Comparison of ENCODE assay signal across 7 cellular contexts in genomic region chr1:182299054-182299727, GRCh38.
DNase-seq lines count a peak whose midpoint lies in the region; ATAC-seq and TF ChIP-seq lines count a peak whose summit lies in the region.
"Not testable (repeated sequence)": the region's sequence is repeated elsewhere in the genome, so short reads cannot be mapped to it uniquely, and the experiment has no call there.

No MANE protein-coding gene starts in this region.

- H3K27ac Mint-ChIP-seq in CD8-positive, alpha-beta memory T cell, result peak overlapping the region in 3 of 8 donors; percentile 52 to 80 (median 55)
- H3K27ac Mint-ChIP-seq in activated CD4-positive, alpha-beta T cell treated with anti-CD3 and anti-CD28 coated beads for 36 hours, result peak overlapping the region; percentile 16
- H3K27ac Mint-ChIP-seq in activated T-cell treated with anti-CD3 and anti-CD28 coated beads, Interleukin-2, amount 50 U/mL, for 72 hours, result peak overlapping the region; percentile 85
- peak overlapping the region; percentile 68 for H3K27ac Mint-ChIP-seq in stimulated activated naive CD8-positive, alpha-beta T cell treated with anti-CD3 and anti-CD28 coated beads, Interleukin-15, Interleukin-2, amounts not matched to agents 100 ng/mL and 50 ng/mL, for 24 hours

- not testable (repeated sequence) for H3K4me3 ChIP-seq in CD8-positive, alpha-beta memory T cell (ENCODE audit: low read length); left ventricle myocardium inferior

- H3K27me3 Mint-ChIP-seq in CD8-positive, alpha-beta memory T cell; activated CD4-positive, alpha-beta T cell treated with anti-CD3 and anti-CD28 coated beads for 36 hours; activated T-cell treated with anti-CD3 and anti-CD28 coated beads, Interleukin-2, amount 50 U/mL, for 72 hours (ENCODE audit: low read depth); stimulated activated naive CD8-positive, alpha-beta T cell treated with anti-CD3 and anti-CD28 coated beads, Interleukin-15, Interleukin-2, amounts not matched to agents 100 ng/mL and 50 ng/mL, for 24 hours: not testable (repeated sequence)

- peak overlapping the region; percentile 78 for H3K27ac ChIP-seq in CD8-positive, alpha-beta memory T cell (ENCODE audit: low read depth, low read length)
- H3K27ac ChIP-seq in KOPT-K1 (ENCODE audit: low read depth, low read length, poor library complexity, severe bottlenecking) (peak overlapping the region; percentile 91), caudate nucleus (ENCODE audit: low read depth, low read length) (peak overlapping the region; percentile 72), left ventricle myocardium inferior (replicated peaks) (peak overlapping the region; percentile 77)

- CTCF ChIA-PET in CD8-positive, alpha-beta memory T cell (lab: Charles Lee), result not testable (repeated sequence)
- CTCF ChIA-PET in activated CD4-positive, alpha-beta T cell treated with anti-CD3 and anti-CD28 coated beads for 36 hours (lab: Charles Lee), result interaction anchor here (1.1 to 1.6 kb wide), 2 partner anchors 98 to 156 kb away, joined by 5 to 6 read pairs; no protein-coding TSS in a partner anchor

- DNase-seq in CD8-positive, alpha-beta memory T cell; activated CD4-positive, alpha-beta T cell treated with anti-CD3 and anti-CD28 coated beads for 36 hours; activated T-cell treated with anti-CD3 and anti-CD28 coated beads, Interleukin-2, amount 50 U/mL, for 72 hours; caudate nucleus (lab: John Stamatoyannopoulos, UW); left ventricle myocardium inferior: not testable (repeated sequence)

- H3K4me3 Mint-ChIP-seq in CD8-positive, alpha-beta memory T cell; activated CD4-positive, alpha-beta T cell treated with anti-CD3 and anti-CD28 coated beads for 36 hours; stimulated activated naive CD8-positive, alpha-beta T cell treated with anti-CD3 and anti-CD28 coated beads, Interleukin-15, Interleukin-2, amounts not matched to agents 100 ng/mL and 50 ng/mL, for 24 hours: not testable (repeated sequence)
- peak overlapping the region; percentile 16 to 36 for H3K4me3 Mint-ChIP-seq in activated T-cell treated with anti-CD3 and anti-CD28 coated beads, Interleukin-2, amount 50 U/mL, for 72 hours

- not testable (repeated sequence) for H3K9me3 ChIP-seq in CD8-positive, alpha-beta memory T cell (ENCODE audit: low read length); KOPT-K1 (ENCODE audit: insufficient read depth, low read length, poor library complexity, severe bottlenecking); left ventricle myocardium inferior (replicated peaks)

- ATAC-seq in activated CD4-positive, alpha-beta T cell treated with anti-CD3 and anti-CD28 coated beads for 36 hours; activated T-cell treated with anti-CD3 and anti-CD28 coated beads, Interleukin-2, amount 50 U/mL, for 72 hours (replicated peaks in 1 of 2): not testable (repeated sequence)

- H3K9me3 Mint-ChIP-seq in CD8-positive, alpha-beta memory T cell; activated CD4-positive, alpha-beta T cell treated with anti-CD3 and anti-CD28 coated beads for 36 hours (ENCODE audit: low read depth); activated T-cell treated with anti-CD3 and anti-CD28 coated beads, Interleukin-2, amount 50 U/mL, for 72 hours; stimulated activated naive CD8-positive, alpha-beta T cell treated with anti-CD3 and anti-CD28 coated beads, Interleukin-15, Interleukin-2, amounts not matched to agents 100 ng/mL and 50 ng/mL, for 24 hours: not testable (repeated sequence)

- not testable (repeated sequence) for H3K27me3 ChIP-seq in CD8-positive, alpha-beta memory T cell (ENCODE audit: insufficient read depth, low read length, poor library complexity, severe bottlenecking); left ventricle myocardium inferior (ENCODE audit: low read depth)

- POLR2A ChIA-PET in CD8-positive, alpha-beta memory T cell (lab: Charles Lee); activated CD4-positive, alpha-beta T cell treated with anti-CD3 and anti-CD28 coated beads for 36 hours (lab: Charles Lee): not testable (repeated sequence)

- not testable (repeated sequence) for H3K36me3 Mint-ChIP-seq in CD8-positive, alpha-beta memory T cell; activated CD4-positive, alpha-beta T cell treated with anti-CD3 and anti-CD28 coated beads for 36 hours (ENCODE audit: low read depth); activated T-cell treated with anti-CD3 and anti-CD28 coated beads, Interleukin-2, amount 50 U/mL, for 72 hours (ENCODE audit: insufficient read depth in 2 of 2); stimulated activated naive CD8-positive, alpha-beta T cell treated with anti-CD3 and anti-CD28 coated beads, Interleukin-15, Interleukin-2, amounts not matched to agents 100 ng/mL and 50 ng/mL, for 24 hours (ENCODE audit: low read depth)

- not testable (repeated sequence) for TF ChIP-seq CTCF in left ventricle myocardium inferior (IDR thresholded peaks at IDR 0.05; ENCODE audit: borderline replicate concordance)

- not testable (repeated sequence) for H3K4me1 Mint-ChIP-seq in CD8-positive, alpha-beta memory T cell
- peaks cover 30% of the 10 kb centered on the region for H3K4me1 Mint-ChIP-seq in activated CD4-positive, alpha-beta T cell treated with anti-CD3 and anti-CD28 coated beads for 36 hours
- H3K4me1 Mint-ChIP-seq in activated T-cell treated with anti-CD3 and anti-CD28 coated beads, Interleukin-2, amount 50 U/mL, for 72 hours (ENCODE audit: low read depth), result peaks cover 30% of the 10 kb centered on the region
- H3K4me1 Mint-ChIP-seq in stimulated activated naive CD8-positive, alpha-beta T cell treated with anti-CD3 and anti-CD28 coated beads, Interleukin-15, Interleukin-2, amounts not matched to agents 100 ng/mL and 50 ng/mL, for 24 hours (ENCODE audit: low read depth), result peaks cover 20% of the 10 kb centered on the region

- intact Hi-C loops in activated CD4-positive, alpha-beta T cell treated with anti-CD3 and anti-CD28 coated beads for 36 hours (cut with DNase I, micrococcal nuclease); left ventricle myocardium inferior (cut with micrococcal nuclease): not testable (repeated sequence)

- H3K36me3 ChIP-seq in CD8-positive, alpha-beta memory T cell (ENCODE audit: insufficient read depth, low read length); KOPT-K1 (ENCODE audit: insufficient read depth, low read length); left ventricle myocardium inferior: not testable (repeated sequence)

- H3K4me1 ChIP-seq in CD8-positive, alpha-beta memory T cell (ENCODE audit: insufficient read depth, low read length), result peaks cover 13% of the 10 kb centered on the region
- H3K4me1 ChIP-seq in left ventricle myocardium inferior, result peaks cover 23% of the 10 kb centered on the region
